Comparison of ENCODE assay signal across 13 cellular contexts in genomic region chr4:145498430-145498829, GRCh38. TPM values are rescaled to one million over a fixed set of nuclear protein-coding genes. Genes with fewer than 3 reads are reported as not detected.
A peak's percentile ranks its signal among the peaks of the same experiment; 100 is the strongest.
DNase-seq lines count a peak whose midpoint lies in the region; ATAC-seq, FAIRE-seq and TF ChIP-seq lines count a peak whose summit lies in the region.
"Had no signal": no experiment of that assay in that cellular context is flagged by ENCODE, and none has a peak within 500 bp of the region (broad histone marks: within the 10 kb centered on the region; RNA-seq: fewer than 3 reads in every experiment).

No MANE protein-coding gene starts in this region.

- H3K9me3 ChIP-seq in T-helper 17 cell (ENCODE audit: control insufficient read depth, low read length, poor library complexity, severe bottlenecking), result no peaks in the 10 kb centered on the region
- H3K9me3 ChIP-seq: right atrium auricular region had no signal

- H3K4me3 Mint-ChIP-seq in T-helper 17 cell, result no peak overlapping the region
- H3K4me3 Mint-ChIP-seq in chondrocyte (ENCODE audit: unreplicated experiment), result no peak overlapping the region
- H3K4me3 Mint-ChIP-seq in activated naive CD8-positive, alpha-beta T cell treated with anti-CD3 and anti-CD28 coated beads for 36 hours, result no peak overlapping the region

- ATAC-seq in GM19025 (IDR thresholded peaks at IDR 0.05; ENCODE audit: low read depth, unreplicated experiment) (peak; percentile 45), GM21786 (IDR thresholded peaks at IDR 0.05; ENCODE audit: unreplicated experiment) (peak; percentile 76), HG03108 (IDR thresholded peaks at IDR 0.05; ENCODE audit: unreplicated experiment) (peak; percentile 55), T-helper 17 cell (no peak)

- no peak for FAIRE-seq in urothelium cell line (lab: Jason Lieb, UNC)

- H3K27me3 Mint-ChIP-seq in T-helper 17 cell (no peaks in the 10 kb centered on the region), chondrocyte (ENCODE audit: low read depth) (no peaks in the 10 kb centered on the region)
- peaks cover 26% of the 10 kb centered on the region for H3K27me3 Mint-ChIP-seq in activated naive CD8-positive, alpha-beta T cell treated with anti-CD3 and anti-CD28 coated beads for 36 hours

- TF ChIP-seq CTCF in chondrocyte (IDR thresholded peaks at IDR 0.05), result no peak

- no peaks in the 10 kb centered on the region for H3K9me3 Mint-ChIP-seq in chondrocyte (ENCODE audit: low read depth)
- no peaks in the 10 kb centered on the region for H3K9me3 Mint-ChIP-seq in activated naive CD8-positive, alpha-beta T cell treated with anti-CD3 and anti-CD28 coated beads for 36 hours

- peaks cover 2% of the 10 kb centered on the region for H3K36me3 Mint-ChIP-seq in T-helper 17 cell (ENCODE audit: low read depth)
- peaks cover 4% of the 10 kb centered on the region for H3K36me3 Mint-ChIP-seq in chondrocyte (ENCODE audit: low read depth)
- H3K36me3 Mint-ChIP-seq in activated naive CD8-positive, alpha-beta T cell treated with anti-CD3 and anti-CD28 coated beads for 36 hours, result no peaks in the 10 kb centered on the region

- no peak for DNase-seq in T-helper 17 cell
- DNase-seq in chondrocyte (ENCODE audit: low spot score), result no peak
- no peak for DNase-seq in urothelium cell line (ENCODE audit: low spot score)
- DNase-seq in MV-4-11 (lab: John Stamatoyannopoulos, UW), result no peak
- DNase-seq in activated naive CD8-positive, alpha-beta T cell treated with anti-CD3 and anti-CD28 coated beads for 36 hours, result no peak
- DNase-seq: activated CD8-positive, alpha-beta memory T cell treated with anti-CD3 and anti-CD28 coated beads, Interleukin-2, amount 50 U/mL, for 4 hours; dermis blood vessel endothelial cell; Right ventricle myocardium superior; substantia nigra had no signal

- H3K4me1 Mint-ChIP-seq in T-helper 17 cell (peaks cover 43% of the 10 kb centered on the region), chondrocyte (ENCODE audit: low read depth) (peaks cover 27% of the 10 kb centered on the region)
- no peaks in the 10 kb centered on the region for H3K4me1 Mint-ChIP-seq in activated naive CD8-positive, alpha-beta T cell treated with anti-CD3 and anti-CD28 coated beads for 36 hours

- H3K27ac Mint-ChIP-seq in T-helper 17 cell (peak overlapping the region; percentile 53), chondrocyte (ENCODE audit: unreplicated experiment) (no peak overlapping the region)
- no peak overlapping the region for H3K27ac Mint-ChIP-seq in activated naive CD8-positive, alpha-beta T cell treated with anti-CD3 and anti-CD28 coated beads for 36 hours

RNA-seq across cellular contexts. Expression of gene SMAD1, which starts 16.8 kb away (rescaled TPM):
- total RNA-seq in T-helper 17 cell (10 to 100 TPM in 1 of 2 donors, 1 to 10 TPM in 1; 1.3 to 16.7 TPM), chondrocyte (14.5 to 17.6 TPM (median 16.5 TPM) in 3 replicates)
- total RNA-seq in activated naive CD8-positive, alpha-beta T cell treated with anti-CD3 and anti-CD28 coated beads for 36 hours, result 1 to 10 TPM; 1.2 to 1.7 TPM
